In the genomic region with DNA sequence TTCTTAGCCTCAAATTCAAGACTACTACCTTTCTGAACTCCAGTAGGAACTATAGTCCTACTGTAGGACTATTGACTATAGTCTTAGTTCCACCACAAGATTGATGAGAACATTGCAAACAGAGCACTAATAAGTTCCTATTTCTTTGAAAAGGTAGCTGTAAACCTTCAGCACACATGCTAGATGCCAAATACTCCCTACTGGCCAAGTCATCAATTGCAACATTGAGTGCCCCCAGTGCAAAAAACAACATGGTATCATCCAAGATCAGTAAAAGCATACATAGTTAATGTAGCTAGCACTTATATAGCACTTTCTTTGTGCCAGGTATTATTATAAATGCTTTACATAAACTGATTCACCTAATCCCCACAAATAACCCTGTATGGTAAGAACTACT, we compare ENCODE assay signal across 11 cellular contexts.
DNase-seq lines count a peak whose midpoint lies in the region; ATAC-seq and TF ChIP-seq lines count a peak whose summit lies in the region.
"Had no signal": no experiment of that assay in that cellular context is flagged by ENCODE, and none has a peak within 500 bp of the region (broad histone marks: within the 10 kb centered on the region; RNA-seq: fewer than 3 reads in every experiment).

No MANE protein-coding gene starts in this region.

- peaks cover 79% of the 10 kb centered on the region for H3K4me1 Mint-ChIP-seq in activated naive CD4-positive, alpha-beta T cell treated with anti-CD3 and anti-CD28 coated beads, Interleukin-2, amount 50 U/mL, for 24 hours
- H3K4me1 Mint-ChIP-seq in stimulated activated memory B cell treated with anti-CD40 and anti-IgM and Interleukin-4, amounts not matched to agents 10 μg/mL and 1 μg/mL and 100 μg/mL, for 72 hours: peaks cover 55% of the 10 kb centered on the region
- H3K4me1 Mint-ChIP-seq: neural crest cell had no signal

- H3K4me1 ChIP-seq in HCT116 (ENCODE audit: control insufficient read depth in 1 of 2, insufficient read depth in 2 of 2, low read length in 2 of 2) (no peaks in the 10 kb centered on the region), OCI-LY1 (ENCODE audit: insufficient read depth, low read length, severe bottlenecking) (no peaks in the 10 kb centered on the region)

- no peak for TF ChIP-seq RAD21 in HCT116 (IDR thresholded peaks at IDR 0.05; ENCODE audit: low read depth)

- POLR2A ChIA-PET in HCT116 (lab: Charles Lee): no interaction called here

- peak overlapping the region; percentile 93 for H3K27ac Mint-ChIP-seq in activated naive CD4-positive, alpha-beta T cell treated with anti-CD3 and anti-CD28 coated beads, Interleukin-2, amount 50 U/mL, for 24 hours
- peak overlapping the region; percentile 71 for H3K27ac Mint-ChIP-seq in stimulated activated memory B cell treated with anti-CD40 and anti-IgM and Interleukin-4, amounts not matched to agents 10 μg/mL and 1 μg/mL and 100 μg/mL, for 72 hours

- H3K36me3 ChIP-seq in HCT116 (ENCODE audit: control insufficient read depth in 1 of 2, insufficient read depth in 2 of 2, low read length in 2 of 2): no peaks in the 10 kb centered on the region
- H3K36me3 ChIP-seq in OCI-LY1 (ENCODE audit: insufficient read depth, low read length): no peaks in the 10 kb centered on the region

- no peak; the same call in 1 of the 2 replicates for ATAC-seq in HCT116
- no peak for ATAC-seq in stimulated activated memory B cell treated with anti-CD40 and anti-IgM and Interleukin-4, amounts not matched to agents 10 μg/mL and 1 μg/mL and 100 μg/mL, for 72 hours
- ATAC-seq in GM18505 (IDR thresholded peaks at IDR 0.05; ENCODE audit: unreplicated experiment): no peak

- H4K20me1 ChIP-seq in HCT116 (ENCODE audit: insufficient read depth): no peaks in the 10 kb centered on the region
- H4K20me1 ChIP-seq in OCI-LY1 (ENCODE audit: insufficient read depth, low read length): no peaks in the 10 kb centered on the region

- CTCF ChIA-PET in HCT116 (lab: Charles Lee): no interaction called here

- H3K4me3 Mint-ChIP-seq in activated naive CD4-positive, alpha-beta T cell treated with anti-CD3 and anti-CD28 coated beads, Interleukin-2, amount 50 U/mL, for 24 hours: peak overlapping the region; percentile 52
- no peak overlapping the region for H3K4me3 Mint-ChIP-seq in stimulated activated memory B cell treated with anti-CD40 and anti-IgM and Interleukin-4, amounts not matched to agents 10 μg/mL and 1 μg/mL and 100 μg/mL, for 72 hours
- H3K4me3 Mint-ChIP-seq: neural crest cell had no signal

- no peaks in the 10 kb centered on the region for H3K79me2 ChIP-seq in HCT116 (ENCODE audit: insufficient read depth, low read length)
- no peaks in the 10 kb centered on the region for H3K79me2 ChIP-seq in OCI-LY1 (ENCODE audit: insufficient read depth, low read length)

- no peaks in the 10 kb centered on the region for H3F3A ChIP-seq in OCI-LY1 (ENCODE audit: insufficient read depth, low read length)

- H3K9me2 ChIP-seq in HCT116 (ENCODE audit: insufficient read depth): no peaks in the 10 kb centered on the region
- no peaks in the 10 kb centered on the region for H3K9me2 ChIP-seq in OCI-LY1 (ENCODE audit: low read depth, low read length)

- no peaks in the 10 kb centered on the region for H3K27me3 ChIP-seq in HCT116 (ENCODE audit: insufficient read depth, low read length)
- H3K27me3 ChIP-seq in OCI-LY1 (ENCODE audit: insufficient read depth, low read length): no peaks in the 10 kb centered on the region

- RAD21 ChIA-PET in HCT116 (lab: Charles Lee; ENCODE audit: low non-redundant PET in 1 of 2, low total read pairs in 2 of 2, uncharacterized antibody in 2 of 2, unreplicated experiment in 2 of 2): no interaction called here

- H3K4me3 ChIP-seq in HCT116 (replicated peaks in 1 of 2; ENCODE audit: low read depth in 1 of 2, low read length in 2 of 2) (no peak overlapping the region), OCI-LY1 (ENCODE audit: low read depth, low read length, poor library complexity, severe bottlenecking) (no peak overlapping the region)

- BruUV-seq in HCT116 (replicated peaks; lab: Mats Ljungman, UMichigan): no TSS peak

- H3K9ac ChIP-seq in HCT116 (ENCODE audit: low read length) (no peak overlapping the region), OCI-LY1 (ENCODE audit: low read length) (no peak overlapping the region)

- H3K27ac ChIP-seq in HCT116 (ENCODE audit: low read depth, low read length): no peak overlapping the region
- no peak overlapping the region for H3K27ac ChIP-seq in OCI-LY1 (ENCODE audit: low read depth, low read length, poor library complexity, severe bottlenecking)
- H3K27ac ChIP-seq: C4-2B had no signal

- H3K4me2 ChIP-seq in HCT116 (ENCODE audit: low read length) (no peak overlapping the region), OCI-LY1 (ENCODE audit: low read length) (no peak overlapping the region)

- H3K36me3 Mint-ChIP-seq in activated naive CD4-positive, alpha-beta T cell treated with anti-CD3 and anti-CD28 coated beads, Interleukin-2, amount 50 U/mL, for 24 hours: peaks cover 17% of the 10 kb centered on the region
- peaks cover 19% of the 10 kb centered on the region for H3K36me3 Mint-ChIP-seq in stimulated activated memory B cell treated with anti-CD40 and anti-IgM and Interleukin-4, amounts not matched to agents 10 μg/mL and 1 μg/mL and 100 μg/mL, for 72 hours

- peaks cover 17% of the 10 kb centered on the region for H3K9me3 Mint-ChIP-seq in activated naive CD4-positive, alpha-beta T cell treated with anti-CD3 and anti-CD28 coated beads, Interleukin-2, amount 50 U/mL, for 24 hours
- H3K9me3 Mint-ChIP-seq in stimulated activated memory B cell treated with anti-CD40 and anti-IgM and Interleukin-4, amounts not matched to agents 10 μg/mL and 1 μg/mL and 100 μg/mL, for 72 hours: peaks cover 6% of the 10 kb centered on the region
- H3K9me3 Mint-ChIP-seq: neural crest cell had no signal

- H3K9me3 ChIP-seq in HCT116 (ENCODE audit: control insufficient read depth in 1 of 2, insufficient read depth in 1 of 2, low read depth in 1 of 2, low read length in 2 of 2) (no peaks in the 10 kb centered on the region), OCI-LY1 (ENCODE audit: low read length) (no peaks in the 10 kb centered on the region)

- intact Hi-C loops in HCT116 (cut with micrococcal nuclease): no loop called here

- TF ChIP-seq CTCF in HCT116 (IDR thresholded peaks at IDR 0.05 in 2 of 3, conservative IDR thresholded peaks at IDR 0.05 in 1 of 3; ENCODE audit: borderline replicate concordance in 1 of 3, insufficient read depth in 1 of 3, low read depth in 2 of 3, low read length in 2 of 3) (peak in 2 of 3 experiments; percentile 14 to 17; a peak in 2 of 6 replicates), OCI-LY1 (IDR thresholded peaks at IDR 0.05; ENCODE audit: low read length) (0 out of 2 replicates have a peak, but pooled peaks have one; percentile 5)

- no peak for TF ChIP-seq POLR2A in HCT116 (IDR thresholded peaks at IDR 0.05; ENCODE audit: borderline replicate concordance, extremely low read depth, insufficient read depth, insufficient read length)
- TF ChIP-seq POLR2A in GM18505 (IDR thresholded peaks at IDR 0.05; ENCODE audit: borderline replicate concordance, extremely low read depth, insufficient read depth, insufficient read length): no peak

- H2AFZ ChIP-seq in HCT116 (ENCODE audit: low read depth, low read length, poor library complexity, severe bottlenecking): no peak overlapping the region
- H2AFZ ChIP-seq in OCI-LY1 (ENCODE audit: low read length): no peak overlapping the region

- DNase-seq in activated naive CD4-positive, alpha-beta T cell treated with Interleukin-2 at 50 U/mL for 16 hours: no peak
- DNase-seq in HCT116 (ENCODE audit: low read depth, low spot score) (no peak), NCI-H128 (lab: John Stamatoyannopoulos, UW; ENCODE audit: unreplicated experiment) (no peak), GM19240 (ENCODE audit: insufficient read length, low spot score) (no peak)
- DNase-seq: NCI-H1694 had no signal

- no peaks in the 10 kb centered on the region for H3K27me3 Mint-ChIP-seq in activated naive CD4-positive, alpha-beta T cell treated with anti-CD3 and anti-CD28 coated beads, Interleukin-2, amount 50 U/mL, for 24 hours
- H3K27me3 Mint-ChIP-seq in stimulated activated memory B cell treated with anti-CD40 and anti-IgM and Interleukin-4, amounts not matched to agents 10 μg/mL and 1 μg/mL and 100 μg/mL, for 72 hours: no peaks in the 10 kb centered on the region

TF ChIP-seq in HCT116, 20 proteins besides CTCF, POLR2A, EP300 and RAD21:
- no peak for TF ChIP-seq EZH2phosphoT487 (IDR thresholded peaks at IDR 0.05; ENCODE audit: borderline replicate concordance)
